Comparison of ENCODE assay signal across 15 cellular contexts in the genomic region with DNA sequence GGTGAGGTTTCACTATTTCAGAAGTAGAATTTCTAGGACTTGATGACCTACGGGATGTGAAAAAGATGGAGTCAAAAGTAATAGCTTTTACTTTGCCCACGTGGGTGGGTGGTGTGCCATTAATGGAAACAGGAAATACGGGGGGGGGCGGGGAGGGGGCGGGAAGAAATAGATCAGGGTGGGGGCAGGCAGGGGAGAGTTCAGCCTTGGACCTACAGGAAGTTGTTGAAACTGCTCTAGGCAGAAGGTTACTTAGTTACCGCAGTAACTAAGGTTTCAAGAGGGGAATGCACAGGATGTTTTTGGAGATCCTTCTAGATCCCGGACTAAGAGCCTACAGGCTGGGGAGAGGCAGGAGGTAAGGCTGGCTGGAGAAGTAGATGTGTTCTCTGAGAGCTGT. TPM values are rescaled to one million over a fixed set of nuclear protein-coding genes. Genes with fewer than 3 reads are reported as not detected.
DNase-seq lines count a peak whose midpoint lies in the region; ATAC-seq lines count a peak whose summit lies in the region.
"Had no signal": no experiment of that assay in that cellular context is flagged by ENCODE, and none has a peak within 500 bp of the region (broad histone marks: within the 10 kb centered on the region; RNA-seq: fewer than 3 reads in every experiment).

No MANE protein-coding gene starts in this region.

- H3K4me3 Mint-ChIP-seq in activated naive CD8-positive, alpha-beta T cell treated with anti-CD3 and anti-CD28 coated beads for 36 hours: peak overlapping the region; percentile 65
- peak overlapping the region; percentile 59 for H3K4me3 Mint-ChIP-seq in stimulated activated effector memory CD8-positive, alpha-beta T cell treated with anti-CD3 and anti-CD28 coated beads, Interleukin-12 subunit alpha, Interleukin-12 subunit beta, amount 100 ng/mL, for 72 hours

- peaks cover 10% of the 10 kb centered on the region for H3K9me3 Mint-ChIP-seq in activated naive CD8-positive, alpha-beta T cell treated with anti-CD3 and anti-CD28 coated beads for 36 hours
- no peaks in the 10 kb centered on the region for H3K9me3 Mint-ChIP-seq in stimulated activated effector memory CD8-positive, alpha-beta T cell treated with anti-CD3 and anti-CD28 coated beads, Interleukin-12 subunit alpha, Interleukin-12 subunit beta, amount 100 ng/mL, for 72 hours

- H3K4me1 Mint-ChIP-seq in activated naive CD8-positive, alpha-beta T cell treated with anti-CD3 and anti-CD28 coated beads for 36 hours: peaks cover 22% of the 10 kb centered on the region
- H3K4me1 Mint-ChIP-seq in stimulated activated effector memory CD8-positive, alpha-beta T cell treated with anti-CD3 and anti-CD28 coated beads, Interleukin-12 subunit alpha, Interleukin-12 subunit beta, amount 100 ng/mL, for 72 hours: peaks cover 27% of the 10 kb centered on the region

- peak; percentile 11 to 41 for DNase-seq in activated CD4-positive, alpha-beta T cell treated with anti-CD3 and anti-CD28 coated beads for 4 hours
- DNase-seq in activated CD4-positive, alpha-beta T cell treated with anti-CD3 and anti-CD28 coated beads, Interleukin-2, amount 50 U/mL, for 4 hours: no peak
- DNase-seq in Kasumi-1 (lab: John Stamatoyannopoulos, UW): peak; percentile 17 to 49
- DNase-seq in activated naive CD8-positive, alpha-beta T cell treated with anti-CD3 and anti-CD28 coated beads for 36 hours: no peak
- DNase-seq in stimulated activated effector memory CD8-positive, alpha-beta T cell treated with anti-CD3 and anti-CD28 coated beads, Interleukin-12 subunit alpha, Interleukin-12 subunit beta, amount 100 ng/mL, for 72 hours (ENCODE audit: low spot score in 2 of 2): no peak
- DNase-seq: colonic mucosa, esophagus squamous epithelium, hippocampal formation, left ventricle myocardium inferior, NCI-H1417 treated with DMSO at 0.1 percent for 48 hours, NCI-H446 treated with DMSO at 0.1 percent for 48 hours, PC-9 had no signal

- peak overlapping the region; percentile 83 for H3K27ac Mint-ChIP-seq in activated naive CD8-positive, alpha-beta T cell treated with anti-CD3 and anti-CD28 coated beads for 36 hours
- peak overlapping the region; percentile 67 for H3K27ac Mint-ChIP-seq in stimulated activated effector memory CD8-positive, alpha-beta T cell treated with anti-CD3 and anti-CD28 coated beads, Interleukin-12 subunit alpha, Interleukin-12 subunit beta, amount 100 ng/mL, for 72 hours

- no peaks in the 10 kb centered on the region for H3K27me3 Mint-ChIP-seq in activated naive CD8-positive, alpha-beta T cell treated with anti-CD3 and anti-CD28 coated beads for 36 hours

- H3K36me3 Mint-ChIP-seq in activated naive CD8-positive, alpha-beta T cell treated with anti-CD3 and anti-CD28 coated beads for 36 hours: peaks cover 6% of the 10 kb centered on the region
- no peaks in the 10 kb centered on the region for H3K36me3 Mint-ChIP-seq in stimulated activated effector memory CD8-positive, alpha-beta T cell treated with anti-CD3 and anti-CD28 coated beads, Interleukin-12 subunit alpha, Interleukin-12 subunit beta, amount 100 ng/mL, for 72 hours

- no peak for ATAC-seq in stimulated activated effector memory CD8-positive, alpha-beta T cell treated with anti-CD3 and anti-CD28 coated beads, Interleukin-12 subunit alpha, Interleukin-12 subunit beta, amount 100 ng/mL, for 72 hours
- ATAC-seq in GM19035 (IDR thresholded peaks at IDR 0.05; ENCODE audit: unreplicated experiment): no peak
- ATAC-seq in GM21447 (IDR thresholded peaks at IDR 0.05; ENCODE audit: unreplicated experiment): no peak
- no peak for ATAC-seq in HG02798 (IDR thresholded peaks at IDR 0.05; ENCODE audit: poor library complexity, unreplicated experiment)

RNA-seq across cellular contexts. Expression of a gene that starts 3.6 kb away (rescaled TPM):
- total RNA-seq in activated naive CD8-positive, alpha-beta T cell treated with anti-CD3 and anti-CD28 coated beads for 36 hours: 10 to 100 TPM; 12.0 to 15.5 TPM

Comparison
In these comparisons a context has a peak if more than half of its experiments do, and no peak if none do; other contexts are left out.
1. DNase-seq: peak in activated CD4-positive, alpha-beta T cell treated with anti-CD3 and anti-CD28 coated beads for 4 hours (2 of 2) and Kasumi-1 (2 of 2); none in activated CD4-positive, alpha-beta T cell treated with anti-CD3 and anti-CD28 coated beads, Interleukin-2, amount 50 U/mL, for 4 hours (0 of 2), activated naive CD8-positive, alpha-beta T cell treated with anti-CD3 and anti-CD28 coated beads for 36 hours (single experiment) and stimulated activated effector memory CD8-positive, alpha-beta T cell treated with anti-CD3 and anti-CD28 coated beads, Interleukin-12 subunit alpha, Interleukin-12 subunit beta, amount 100 ng/mL, for 72 hours (0 of 2).